Comparison of ENCODE assay signal across 8 cellular contexts in the genomic region with DNA sequence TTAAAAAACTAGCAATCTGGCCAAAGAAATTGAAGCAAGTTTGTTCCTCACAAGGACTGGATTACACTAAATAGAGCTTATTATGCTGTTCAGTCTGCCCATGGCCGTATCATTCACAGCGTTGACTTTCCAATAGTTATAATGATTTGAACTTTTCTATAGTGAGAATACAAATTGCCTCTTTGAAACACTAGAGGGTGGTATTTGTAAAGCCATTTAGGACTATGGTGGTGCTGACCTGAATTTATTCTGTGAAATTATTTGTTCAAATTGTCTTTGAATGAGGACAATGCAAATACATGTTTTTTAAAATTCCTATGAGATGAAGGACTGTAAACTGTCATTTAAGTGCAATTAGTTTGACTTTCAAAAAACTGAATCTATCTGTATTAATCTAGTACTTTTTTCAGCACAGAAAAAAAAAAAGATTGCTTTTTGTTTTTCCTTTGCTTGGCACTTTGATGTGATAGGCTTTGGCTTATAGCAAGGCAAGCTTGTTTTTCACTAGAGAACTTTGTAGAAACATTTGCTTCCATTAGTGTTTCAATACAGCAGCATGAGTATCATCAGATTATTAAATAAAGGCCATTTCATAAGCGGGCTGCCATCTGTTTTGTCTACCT.
A peak's percentile ranks its signal among the peaks of the same experiment; 100 is the strongest.
DNase-seq lines count a peak whose midpoint lies in the region; ATAC-seq, FAIRE-seq and TF ChIP-seq lines count a peak whose summit lies in the region.

No MANE protein-coding gene starts in this region.

- no peaks in the 10 kb centered on the region for H3K9me3 Mint-ChIP-seq in mesothelial cell of epicardium

- TF ChIP-seq CTCF in GM12878 (IDR thresholded peaks at IDR 0.05 in 2 of 3, conservative IDR thresholded peaks at IDR 0.05 in 1 of 3; ENCODE audit: control insufficient read depth in 2 of 3, extremely low read depth in 1 of 3, insufficient read depth in 1 of 3, low read depth in 3 of 3, low read length in 3 of 3) (peak; percentile 31 to 45 (median 35); a peak in 5 of 6 replicates), mesothelial cell of epicardium (IDR thresholded peaks at IDR 0.05; ENCODE audit: unreplicated experiment) (peak; percentile 70)

- WGBS in GM12878 (ENCODE audit: insufficient coverage, insufficient replicate concordance, low lambda C conversion rate, missing lambda C conversion rate), result 35% methylated on average over 3 of the region's 3 CpGs

- in situ Hi-C loops in GM12878 (cut with MboI), result no loop called here

- H3K27ac ChIP-seq in GM12878 (ENCODE audit: control insufficient read depth, insufficient read depth), result no peak overlapping the region
- no peak overlapping the region for H3K27ac ChIP-seq in effector memory CD4-positive, alpha-beta T cell (ENCODE audit: insufficient read depth, low read length, poor library complexity, severe bottlenecking)

- H3K4me2 ChIP-seq in GM12878 (ENCODE audit: control insufficient read depth, insufficient read depth), result no peak overlapping the region

- H3K4me3 ChIP-seq in GM12878, result no peak overlapping the region
- no peak overlapping the region for H3K4me3 ChIP-seq in effector memory CD4-positive, alpha-beta T cell (ENCODE audit: insufficient read depth, low read depth, low read length, poor library complexity, severe bottlenecking)

- intact Hi-C loops in GM12878 (cut with micrococcal nuclease; ENCODE audit: unreplicated experiment), result loop anchor here (2.0 to 5.0 kb wide), 3 partner anchors 121 to 702 kb away; no protein-coding TSS in a partner anchor

- H3K4me3 Mint-ChIP-seq in mesothelial cell of epicardium, result no peak overlapping the region

- no peaks in the 10 kb centered on the region for H3K27me3 ChIP-seq in GM12878 (replicated peaks in 1 of 2; ENCODE audit: control insufficient read depth in 2 of 2, insufficient read depth in 2 of 2, low read length in 1 of 2)
- H3K27me3 ChIP-seq in effector memory CD4-positive, alpha-beta T cell (replicated peaks; ENCODE audit: control insufficient read depth, insufficient read depth, low read length, poor library complexity, severe bottlenecking), result no peaks in the 10 kb centered on the region

- RAD21 ChIA-PET in GM12878 (lab: Charles Lee; ENCODE audit: unreplicated experiment), result interaction anchor here (1.5 to 1.8 kb wide), 2 partner anchors 55 to 630 kb away, joined by 3 to 8 read pairs; no protein-coding TSS in a partner anchor

- TF ChIP-seq EP300 in GM12878 (IDR thresholded peaks at IDR 0.05; ENCODE audit: borderline replicate concordance in 1 of 2, control insufficient read depth in 1 of 2, low read depth in 2 of 2, low read length in 2 of 2), result no peak

- DNase-seq in DMS114 treated with DMSO at 0.1 percent for 48 hours (lab: John Stamatoyannopoulos, UW; ENCODE audit: unreplicated experiment) (peak; percentile 25), NCI-H1417 treated with DMSO at 0.1 percent for 48 hours (lab: John Stamatoyannopoulos, UW) (peak; percentile 34), GM12878 (ENCODE audit: low read depth, low spot score) (no peak), mesothelial cell of epicardium (ENCODE audit: low spot score in 2 of 2, unreplicated experiment in 2 of 2) (no peak)
- no peak for DNase-seq in effector memory CD4-positive, alpha-beta T cell

- no peaks in the 10 kb centered on the region for H3K4me1 Mint-ChIP-seq in mesothelial cell of epicardium

- SMC1A ChIA-PET in GM12878 (lab: Charles Lee; ENCODE audit: uncharacterized antibody, unreplicated experiment), result interaction anchor here (0.6 to 2.8 kb wide), 11 partner anchors 18 to 899 kb away, joined by 3 to 10 read pairs (median 3); no protein-coding TSS in a partner anchor

- no peak overlapping the region for H2AFZ ChIP-seq in GM12878 (ENCODE audit: control insufficient read depth, low read depth, low read length)

- no peak overlapping the region for H3K9ac ChIP-seq in GM12878 (ENCODE audit: control insufficient read depth, insufficient read depth, low read length)

- H3K4me1 ChIP-seq in GM12878 (ENCODE audit: control insufficient read depth, insufficient read depth, low read length), result no peaks in the 10 kb centered on the region
- H3K4me1 ChIP-seq in effector memory CD4-positive, alpha-beta T cell (ENCODE audit: control insufficient read depth, insufficient read depth, low read length, poor library complexity, severe bottlenecking), result no peaks in the 10 kb centered on the region

- POLR2A ChIA-PET in GM12878 (lab: Charles Lee), result no interaction called here

- TF ChIP-seq RAD21 in GM12878 (IDR thresholded peaks at IDR 0.05; ENCODE audit: insufficient read depth, low read depth, low read length), result peak; percentile 67

- H3K36me3 Mint-ChIP-seq in mesothelial cell of epicardium, result no peaks in the 10 kb centered on the region

- no peaks in the 10 kb centered on the region for H3K9me3 ChIP-seq in GM12878 (replicated peaks; ENCODE audit: control insufficient read depth, insufficient read depth, low read length)
- no peaks in the 10 kb centered on the region for H3K9me3 ChIP-seq in effector memory CD4-positive, alpha-beta T cell (ENCODE audit: control insufficient read depth, low read length)

- H3K27ac Mint-ChIP-seq in mesothelial cell of epicardium, result no peak overlapping the region

- H3K27me3 Mint-ChIP-seq in mesothelial cell of epicardium (ENCODE audit: low read depth), result no peaks in the 10 kb centered on the region

- ATAC-seq in GM21786 (IDR thresholded peaks at IDR 0.05; ENCODE audit: unreplicated experiment), result peak; percentile 45
- peak; percentile 83 for ATAC-seq in GM12878
- no peak for ATAC-seq in esophagus mucosa
- ATAC-seq in HG03108 (IDR thresholded peaks at IDR 0.05; ENCODE audit: unreplicated experiment), result no peak

- H3K36me3 ChIP-seq in GM12878 (ENCODE audit: control insufficient read depth in 2 of 2, insufficient read depth in 2 of 2, low read length in 1 of 2), result no peaks in the 10 kb centered on the region
- H3K36me3 ChIP-seq in effector memory CD4-positive, alpha-beta T cell (ENCODE audit: control insufficient read depth, insufficient read depth, low read length), result no peaks in the 10 kb centered on the region

- BruUV-seq in GM12878 (replicated peaks; lab: Mats Ljungman, UMichigan), result no TSS peak

- CTCF ChIA-PET in GM12878 (lab: Yijun Ruan, JAX), result interaction anchor here (0.6 to 5.5 kb wide), 16 partner anchors 15 to 768 kb away, joined by 3 to 37 read pairs (median 3); no protein-coding TSS in a partner anchor

- no peak for TF ChIP-seq POLR2A in GM12878 (IDR thresholded peaks at IDR 0.05; ENCODE audit: low read depth, low read length)

- H3K79me2 ChIP-seq in GM12878 (ENCODE audit: control insufficient read depth, insufficient read depth, low read length), result no peaks in the 10 kb centered on the region

- no peaks in the 10 kb centered on the region for H4K20me1 ChIP-seq in GM12878 (ENCODE audit: control insufficient read depth, insufficient read depth)

- no peak for FAIRE-seq in GM12878 (lab: Jason Lieb, UNC)

TF ChIP-seq in GM12878, 131 proteins besides CTCF, POLR2A, EP300 and RAD21:
- TF ChIP-seq SMC3 (IDR thresholded peaks at IDR 0.05; ENCODE audit: borderline replicate concordance, low read length), result peak; percentile 47; the same call in 1 of the 2 replicates
- no peak for TF ChIP-seq HCFC1 (IDR thresholded peaks at IDR 0.05; ENCODE audit: low read length)
- no peak for TF ChIP-seq SREBF2 (IDR thresholded peaks at IDR 0.05; ENCODE audit: low read length)
- TF ChIP-seq POLR2AphosphoS2 (IDR thresholded peaks at IDR 0.05; ENCODE audit: low read depth, low read length), result no peak
- TF ChIP-seq NBN (IDR thresholded peaks at IDR 0.05), result no peak
- TF ChIP-seq ZNF207 (IDR thresholded peaks at IDR 0.05; ENCODE audit: borderline replicate concordance), result no peak
- TF ChIP-seq NR2F1 (conservative IDR thresholded peaks at IDR 0.05), result no peak
- no peak for TF ChIP-seq HDAC2 (IDR thresholded peaks at IDR 0.05)

Comparison
In these comparisons a context has a peak if more than half of its experiments do, and no peak if none do; other contexts are left out.
1. DNase-seq: peak in DMS114 treated with DMSO at 0.1 percent for 48 hours (single experiment) and NCI-H1417 treated with DMSO at 0.1 percent for 48 hours (single experiment); none in GM12878 (single experiment), mesothelial cell of epicardium (0 of 2) and effector memory CD4-positive, alpha-beta T cell (0 of 3).
2. ATAC-seq: peak in GM21786 (single experiment) and GM12878 (single experiment); none in esophagus mucosa (single experiment) and HG03108 (single experiment).